Comparison of ENCODE assay signal across 9 cellular contexts in genomic region chr1:66984491-66984890, GRCh38. TPM values are rescaled to one million over a fixed set of nuclear protein-coding genes. Genes with fewer than 3 reads are reported as not detected.
DNase-seq lines count a peak whose midpoint lies in the region; ATAC-seq and TF ChIP-seq lines count a peak whose summit lies in the region.
"Had no signal": no experiment of that assay in that cellular context is flagged by ENCODE, and none has a peak within 500 bp of the region (broad histone marks: within the 10 kb centered on the region; RNA-seq: fewer than 3 reads in every experiment).

No MANE protein-coding gene starts in this region.

- peaks cover 10% of the 10 kb centered on the region; the same call in 1 of the 2 replicates for H3K4me1 ChIP-seq in GM23248 (ENCODE audit: insufficient read depth)
- H3K4me1 ChIP-seq in foreskin keratinocyte, result no peaks in the 10 kb centered on the region

- peaks cover 71% of the 10 kb centered on the region for H3K36me3 ChIP-seq in GM23248 (ENCODE audit: low read depth)

- H3K9me3 ChIP-seq in GM23248 (ENCODE audit: low read depth), result no peaks in the 10 kb centered on the region

- peak; percentile 87 for ATAC-seq in GM18508 (IDR thresholded peaks at IDR 0.05; ENCODE audit: insufficient read depth, unreplicated experiment)
- peak; percentile 86 for ATAC-seq in GM21423 (IDR thresholded peaks at IDR 0.05; ENCODE audit: unreplicated experiment)
- ATAC-seq in HG03175 (IDR thresholded peaks at IDR 0.05; ENCODE audit: unreplicated experiment), result peak; percentile 86
- peak; percentile 21 for ATAC-seq in left lobe of liver
- no peak for ATAC-seq in foreskin keratinocyte

- peaks cover 41% of the 10 kb centered on the region for H3F3A ChIP-seq in GM23248 (ENCODE audit: insufficient read depth)

- 95 to 100% methylated on average over 1 of the region's 1 CpG for WGBS in GM23248 (ENCODE audit: low coverage in 1 of 2, low lambda C conversion rate in 2 of 2, missing lambda C conversion rate in 2 of 2), 2 experiments

- H3K27me3 ChIP-seq in GM23248 (replicated peaks; ENCODE audit: insufficient read depth) (no peaks in the 10 kb centered on the region), foreskin keratinocyte (no peaks in the 10 kb centered on the region)

- H3K79me2 ChIP-seq in GM23248 (ENCODE audit: insufficient read depth), result no peaks in the 10 kb centered on the region

- H3K4me2 ChIP-seq in GM23248 (ENCODE audit: unreplicated experiment), result no peak overlapping the region
- H3K4me2 ChIP-seq: KMS-11 had no signal

- TF ChIP-seq CTCF in foreskin keratinocyte (conservative IDR thresholded peaks at IDR 0.05), result no peak

- no peak for DNase-seq in left lobe of liver (ENCODE audit: low spot score)
- DNase-seq in KG1 (lab: John Stamatoyannopoulos, UW), result no peak
- DNase-seq in GM23248, result no peak
- no peak for DNase-seq in ecto neural progenitor cell (ENCODE audit: low spot score)
- DNase-seq in foreskin keratinocyte, result no peak

- H4K20me1 ChIP-seq in GM23248 (ENCODE audit: insufficient read depth), result no peaks in the 10 kb centered on the region

- in situ Hi-C loops in GM23248 (cut with MboI), result no loop called here

- no peaks in the 10 kb centered on the region for H3K9me2 ChIP-seq in GM23248 (ENCODE audit: insufficient read depth)

- no peak overlapping the region for H3K4me3 ChIP-seq in GM23248

- H2AFZ ChIP-seq in GM23248, result no peak overlapping the region

- no peak overlapping the region for H3K27ac ChIP-seq in GM23248
- no peak overlapping the region for H3K27ac ChIP-seq in foreskin keratinocyte
- H3K27ac ChIP-seq: KMS-11 had no signal

- H3K9ac ChIP-seq in GM23248, result no peak overlapping the region
- H3K9ac ChIP-seq: KMS-11 had no signal

RNA-seq across cellular contexts. Expression of gene MIER1, which starts 59.7 kb away (rescaled TPM):
- 12.7 TPM for total RNA-seq in left lobe of liver
- 34.8 and 38.1 TPM in 2 replicates for total RNA-seq in GM23248 (2014; rRNA removed; shearing (Covaris generic))
- 36.8 and 37.8 TPM in 2 replicates for polyA plus RNA-seq in GM23248 (2016; fragmentation: Nextera tagmentation; extraction: Ambion mirVana)
- total RNA-seq in foreskin keratinocyte, result 30.9 and 31.7 TPM in 2 replicates
- 8.5 and 10.0 TPM in 2 replicates for polyA plus RNA-seq in foreskin keratinocyte

RNA-seq across cellular contexts. Expression of gene DNAI4, which starts 59.8 kb away (rescaled TPM):
- total RNA-seq in left lobe of liver (1.4 TPM), foreskin keratinocyte (2.1 and 2.2 TPM in 2 replicates)
- 7.3 and 9.9 TPM in 2 replicates for total RNA-seq in GM23248 (2014; rRNA removed; shearing (Covaris generic))
- polyA plus RNA-seq in GM23248 (2016; fragmentation: Nextera tagmentation; extraction: Ambion mirVana) (3.2 and 4.2 TPM in 2 replicates), foreskin keratinocyte (0.70 and 1.3 TPM in 2 replicates)
